Comparison of ENCODE assay signal across 17 cellular contexts in the genomic region with DNA sequence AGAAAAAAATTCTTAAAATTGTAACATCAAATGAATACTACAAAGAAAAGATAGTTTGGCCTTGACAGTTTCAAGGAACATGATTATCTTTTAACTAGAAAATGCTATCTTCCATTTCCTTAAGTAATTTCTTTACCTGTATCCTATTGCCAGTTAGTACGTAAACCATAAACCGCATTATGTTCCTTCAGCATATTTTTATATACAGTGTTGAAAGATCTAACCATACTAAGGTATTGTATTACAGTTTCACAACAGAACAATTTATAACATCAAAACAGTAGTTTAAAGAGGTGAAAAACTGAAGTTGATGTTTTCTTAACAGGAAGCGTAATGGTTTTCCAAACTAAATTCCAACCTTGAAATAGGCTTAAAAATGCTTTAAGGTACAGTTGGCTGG. TPM values are rescaled to one million over a fixed set of nuclear protein-coding genes. Genes with fewer than 3 reads are reported as not detected.
DNase-seq lines count a peak whose midpoint lies in the region; ATAC-seq and TF ChIP-seq lines count a peak whose summit lies in the region.
"Had no signal": no experiment of that assay in that cellular context is flagged by ENCODE, and none has a peak within 500 bp of the region (broad histone marks: within the 10 kb centered on the region; RNA-seq: fewer than 3 reads in every experiment).

No MANE protein-coding gene starts in this region.

- H2BK5ac ChIP-seq in mesenchymal stem cell (ENCODE audit: low read depth, low read length, poor library complexity, severe bottlenecking) = no peak overlapping the region

- no peak for DNase-seq in RWPE2 (ENCODE audit: low spot score)
- DNase-seq in fibroblast of gingiva (ENCODE audit: low read depth) = peak; percentile 50
- DNase-seq in mesenchymal stem cell = no peak
- DNase-seq in T1000 (lab: John Stamatoyannopoulos, UW) = no peak
- DNase-seq in foreskin melanocyte = no peak
- DNase-seq in amniotic stem cell (lab: John Stamatoyannopoulos, UW) = no peak
- DNase-seq: BE2C; Caco-2; CD8-positive, alpha-beta T cell; DND-41; GDM1; H9 had no signal

- H2AFZ ChIP-seq in KMS-11 (ENCODE audit: low read depth) = no peak overlapping the region
- H2AFZ ChIP-seq in mesenchymal stem cell (ENCODE audit: low read depth, low read length) = no peak overlapping the region
- H2AFZ ChIP-seq: GM23338 had no signal

- H3K27me3 ChIP-seq in KMS-11 (ENCODE audit: insufficient read depth, low read depth) = no peaks in the 10 kb centered on the region
- H3K27me3 ChIP-seq in RWPE2 (ENCODE audit: insufficient read depth, poor library complexity, severe bottlenecking) = no peaks in the 10 kb centered on the region
- no peaks in the 10 kb centered on the region for H3K27me3 ChIP-seq in skeletal muscle tissue (ENCODE audit: control insufficient read depth in 3 of 3, insufficient read depth in 3 of 3, low read length in 3 of 3)
- no peaks in the 10 kb centered on the region for H3K27me3 ChIP-seq in mesenchymal stem cell (ENCODE audit: control insufficient read depth in 1 of 2, insufficient read depth in 1 of 2, low read length in 2 of 2)
- H3K27me3 ChIP-seq: BE2C had no signal

- H3K9ac ChIP-seq in KMS-11 (no peak overlapping the region), skeletal muscle tissue (ENCODE audit: low read depth in 1 of 3, low read length in 3 of 3) (no peak overlapping the region), mesenchymal stem cell (ENCODE audit: low read length) (no peak overlapping the region)

- H3K9me3 ChIP-seq in RWPE2 (ENCODE audit: severe bottlenecking) (no peaks in the 10 kb centered on the region), skeletal muscle tissue (ENCODE audit: control insufficient read depth in 3 of 3, low read length in 3 of 3) (no peaks in the 10 kb centered on the region), mesenchymal stem cell (ENCODE audit: control insufficient read depth, low read length) (no peaks in the 10 kb centered on the region)
- H3K9me3 ChIP-seq: A549, BE2C, Caco-2 had no signal

- H3K27ac ChIP-seq in KMS-11 (no peak overlapping the region), RWPE2 (ENCODE audit: poor library complexity, severe bottlenecking) (no peak overlapping the region), skeletal muscle tissue (ENCODE audit: low read depth, low read length) (peak overlapping the region; percentile 10), mesenchymal stem cell (ENCODE audit: low read length, poor library complexity, severe bottlenecking) (no peak overlapping the region)
- H3K27ac ChIP-seq: A549 had no signal

- no peak overlapping the region for H3K14ac ChIP-seq in mesenchymal stem cell (ENCODE audit: low read length in 2 of 2)

- 93% methylated on average over 3 of the region's 3 CpGs for WGBS in mesenchymal stem cell

- no peak overlapping the region for H4K91ac ChIP-seq in mesenchymal stem cell (ENCODE audit: low read length)

- peaks cover 51% of the 10 kb centered on the region for H3K4me1 ChIP-seq in KMS-11 (ENCODE audit: low read depth, poor library complexity, severe bottlenecking)
- peaks cover 15% of the 10 kb centered on the region for H3K4me1 ChIP-seq in RWPE2 (ENCODE audit: insufficient read depth, poor library complexity, severe bottlenecking)
- peaks cover 8 to 46% (median 12%) of the 10 kb centered on the region in 3 donors for H3K4me1 ChIP-seq in skeletal muscle tissue (ENCODE audit: control insufficient read depth in 3 of 3, insufficient read depth in 3 of 3, low read length in 3 of 3)
- H3K4me1 ChIP-seq in mesenchymal stem cell (ENCODE audit: control insufficient read depth, insufficient read depth, low read depth, low read length) = peaks cover 11% of the 10 kb centered on the region
- H3K4me1 ChIP-seq: Caco-2 had no signal

- no peak overlapping the region for H2BK15ac ChIP-seq in mesenchymal stem cell (ENCODE audit: low read depth, poor library complexity, severe bottlenecking)

- no peaks in the 10 kb centered on the region for H4K20me1 ChIP-seq in KMS-11 (ENCODE audit: insufficient read depth)

- H3K36me3 ChIP-seq in KMS-11 (ENCODE audit: insufficient read depth) (no peaks in the 10 kb centered on the region), RWPE2 (ENCODE audit: low read depth) (no peaks in the 10 kb centered on the region), skeletal muscle tissue (ENCODE audit: control insufficient read depth in 3 of 3, insufficient read depth in 3 of 3, low read length in 3 of 3) (peaks cover 0 to 10% (median 7%) of the 10 kb centered on the region in 3 donors), mesenchymal stem cell (ENCODE audit: control insufficient read depth in 1 of 2, insufficient read depth in 2 of 2, low read depth in 1 of 2, low read length in 2 of 2) (peaks cover 17 to 22% of the 10 kb centered on the region in 2 experiments)

- ATAC-seq in RWPE2 (ENCODE audit: low read depth) = peak; percentile 3; the same call in 1 of the 3 replicates
- ATAC-seq: A549; CD8-positive, alpha-beta T cell; GM23338; HepG2 had no signal

- H3K79me2 ChIP-seq in KMS-11 (ENCODE audit: insufficient read depth, low read depth) = no peaks in the 10 kb centered on the region

- TF ChIP-seq CTCF in KMS-11 (conservative IDR thresholded peaks at IDR 0.05; ENCODE audit: low read depth, low read length) = no peak
- no peak for TF ChIP-seq CTCF in RWPE2 (IDR thresholded peaks at IDR 0.05; ENCODE audit: poor library complexity, severe bottlenecking)

- H4K8ac ChIP-seq in mesenchymal stem cell (ENCODE audit: low read length) = no peak overlapping the region

- H3K18ac ChIP-seq in mesenchymal stem cell (ENCODE audit: low read depth in 1 of 2, low read length in 2 of 2) = no peak overlapping the region

- no peak overlapping the region for H2BK120ac ChIP-seq in mesenchymal stem cell (ENCODE audit: low read depth, low read length)

- no peak overlapping the region for H2BK12ac ChIP-seq in mesenchymal stem cell (ENCODE audit: low read length in 2 of 2)

- H3K23ac ChIP-seq in mesenchymal stem cell (ENCODE audit: low read length in 2 of 2) = no peak overlapping the region

- H2AK5ac ChIP-seq in mesenchymal stem cell (ENCODE audit: low read length, severe bottlenecking) = no peak overlapping the region

- H3K4me3 ChIP-seq in KMS-11 (IDR thresholded peaks at IDR 0.05; ENCODE audit: insufficient read depth, low read depth, low read length) (no peak overlapping the region), RWPE2 (ENCODE audit: severe bottlenecking) (no peak overlapping the region), skeletal muscle tissue (ENCODE audit: low read length in 3 of 3) (no peak overlapping the region), mesenchymal stem cell (ENCODE audit: insufficient read depth in 1 of 2, low read depth in 1 of 2, low read length in 2 of 2) (no peak overlapping the region)
- H3K4me3 ChIP-seq: A549, GM23338 had no signal

- peaks cover 6% of the 10 kb centered on the region for H3K79me1 ChIP-seq in mesenchymal stem cell (replicated peaks; ENCODE audit: low read length, poor library complexity, severe bottlenecking)

- H3K4me2 ChIP-seq in KMS-11 (peak overlapping the region; percentile 14; the same call in 1 of the 2 replicates), mesenchymal stem cell (ENCODE audit: low read length, poor library complexity, severe bottlenecking) (no peak overlapping the region)
- H3K4me2 ChIP-seq: A549, GM23338 had no signal

- H3K4ac ChIP-seq in mesenchymal stem cell (ENCODE audit: low read depth in 1 of 2, low read length in 2 of 2) = no peak overlapping the region

RNA-seq across cellular contexts. Expression of a gene that starts 45.1 kb away (rescaled TPM):
- 6.8 TPM for total RNA-seq in skeletal muscle tissue
- polyA plus RNA-seq in mesenchymal stem cell (2013, experiment 1 of 2) = 137 TPM
- polyA plus RNA-seq in mesenchymal stem cell (2013, experiment 2 of 2) = 143 TPM

RNA-seq across cellular contexts. Expression of a gene that starts 46.3 kb away (rescaled TPM):
- 640 TPM for total RNA-seq in skeletal muscle tissue
- 279 TPM for polyA plus RNA-seq in mesenchymal stem cell (2013, experiment 1 of 2)
- 271 TPM for polyA plus RNA-seq in mesenchymal stem cell (2013, experiment 2 of 2)
